Comparison of ENCODE assay signal across 23 cellular contexts in genomic region chr5:131848662-131849061, GRCh38.
"Had no signal": no experiment of that assay in that cellular context is flagged by ENCODE, and none has a peak within 500 bp of the region (broad histone marks: within the 10 kb centered on the region; RNA-seq: fewer than 3 reads in every experiment).

No MANE protein-coding gene starts in this region.

- H3K4me1 ChIP-seq: esophagus muscularis mucosa, gastrocnemius medialis, heart right ventricle, left lung, lower lobe of right lung had no signal

- FAIRE-seq: endothelial cell of umbilical vein, islet of Langerhans, keratinocyte had no signal

- ATAC-seq: gastrocnemius medialis, heart right ventricle, left cardiac atrium, left lung, left ventricle myocardium superior, lower lobe of right lung, mucosa of descending colon had no signal

- H3K9me3 ChIP-seq: gastrocnemius medialis had no signal

- DNase-seq: dermis blood vessel endothelial cell; dorsolateral prefrontal cortex; effector CD4-positive, alpha-beta T cell; effector memory CD4-positive, alpha-beta T cell; foreskin fibroblast; foreskin melanocyte; gastrocnemius medialis; glutamatergic neuron; head of caudate nucleus; heart right ventricle; hippocampal formation; left cardiac atrium; left lung; left ventricle myocardium superior; lower lobe of right lung; mesenchymal stem cell; mucosa of descending colon; naive B cell had no signal

- H3K27me3 ChIP-seq: dorsolateral prefrontal cortex, esophagus muscularis mucosa, gastrocnemius medialis, heart right ventricle, left lung had no signal

- H3K36me3 ChIP-seq: esophagus muscularis mucosa, gastrocnemius medialis, heart right ventricle, left lung, lower lobe of right lung had no signal

- H3K4me3 ChIP-seq: coronary artery, dorsolateral prefrontal cortex, esophagus muscularis mucosa, gastrocnemius medialis, heart right ventricle, left lung, lower lobe of right lung, mucosa of descending colon had no signal

- H3K27ac ChIP-seq: coronary artery, dorsolateral prefrontal cortex, esophagus muscularis mucosa, gastrocnemius medialis, heart right ventricle, left lung, lower lobe of right lung had no signal
